In the genomic region with DNA sequence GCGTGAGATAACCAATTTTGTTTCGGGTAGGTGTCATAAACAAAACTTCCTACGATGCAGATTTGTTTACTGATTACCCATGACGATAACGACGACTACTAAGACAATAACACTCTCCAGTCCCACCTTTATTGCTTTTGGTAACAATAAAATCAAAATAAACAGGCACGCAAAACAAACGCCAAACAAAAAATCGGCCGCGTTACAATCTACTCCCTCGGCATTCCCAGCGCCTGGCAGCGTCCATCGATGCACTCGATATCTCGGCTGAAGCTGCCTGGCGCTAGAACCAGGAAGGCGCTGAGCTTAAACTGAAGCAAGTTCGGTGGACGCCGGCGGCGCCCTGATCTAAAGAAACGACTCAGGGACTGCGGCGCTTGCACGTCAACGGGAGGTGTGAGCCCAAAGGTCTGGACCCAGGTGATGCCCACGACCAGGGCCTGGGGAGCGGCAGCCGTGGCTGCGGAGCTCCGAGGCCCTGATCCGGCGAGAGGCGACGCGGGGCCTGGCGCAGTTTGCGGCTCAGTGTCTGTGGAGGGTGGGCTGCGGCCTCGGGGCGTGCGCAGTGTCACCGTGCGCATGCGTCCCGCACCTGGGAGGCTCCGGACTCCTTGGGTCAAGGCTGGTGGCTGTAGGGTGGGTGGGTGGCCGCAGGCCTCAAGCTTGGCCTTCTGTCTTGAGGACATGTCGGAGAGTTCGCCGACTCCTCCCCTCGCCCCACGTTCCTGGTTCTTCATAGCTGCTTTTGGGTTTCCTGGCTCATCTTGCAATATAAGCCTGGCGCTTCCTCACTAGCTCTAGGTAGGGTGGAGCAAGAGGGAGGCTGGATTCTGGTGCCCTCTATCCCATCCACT, we compare ENCODE assay signal across 1 cellular context.
TF ChIP-seq lines count a peak whose summit lies in the region.

A gene with protein sequence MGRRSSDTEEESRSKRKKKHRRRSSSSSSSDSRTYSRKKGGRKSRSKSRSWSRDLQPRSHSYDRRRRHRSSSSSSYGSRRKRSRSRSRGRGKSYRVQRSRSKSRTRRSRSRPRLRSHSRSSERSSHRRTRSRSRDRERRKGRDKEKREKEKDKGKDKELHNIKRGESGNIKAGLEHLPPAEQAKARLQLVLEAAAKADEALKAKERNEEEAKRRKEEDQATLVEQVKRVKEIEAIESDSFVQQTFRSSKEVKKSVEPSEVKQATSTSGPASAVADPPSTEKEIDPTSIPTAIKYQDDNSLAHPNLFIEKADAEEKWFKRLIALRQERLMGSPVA (plus strand): TSS at position 286 of the 854 bp plus-strand sequence. CDS start 12,016 bp downstream, outside the sequence.

TF ChIP-seq in HepG2, 621 proteins besides CTCF, POLR2A, EP300 and RAD21 (continued from another document and continues in another):
- TF ChIP-seq, protein P1, sequence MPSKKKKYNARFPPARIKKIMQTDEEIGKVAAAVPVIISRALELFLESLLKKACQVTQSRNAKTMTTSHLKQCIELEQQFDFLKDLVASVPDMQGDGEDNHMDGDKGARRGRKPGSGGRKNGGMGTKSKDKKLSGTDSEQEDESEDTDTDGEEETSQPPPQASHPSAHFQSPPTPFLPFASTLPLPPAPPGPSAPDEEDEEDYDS (CRISPR knock-in tag; IDR thresholded peaks at IDR 0.05), result peak; percentile 42; the same call in 1 of the 2 replicates
- TF ChIP-seq ZNF33A (CRISPR knock-in tag; IDR thresholded peaks at IDR 0.05; ENCODE audit: borderline replicate concordance) (no peak), KDM6A (CRISPR knock-in tag; IDR thresholded peaks at IDR 0.05; ENCODE audit: low read depth) (no peak), NBN (conservative IDR thresholded peaks at IDR 0.05) (no peak), HNRNPK (IDR thresholded peaks at IDR 0.05; ENCODE audit: low read depth, low read length, poor library complexity, severe bottlenecking) (no peak), TOE1 (CRISPR knock-in tag; IDR thresholded peaks at IDR 0.05) (peak; percentile 57; the same call in 1 of the 2 replicates), ZBTB7B (CRISPR knock-in tag; IDR thresholded peaks at IDR 0.05) (peak; percentile 93), ZNF136 (CRISPR knock-in tag; IDR thresholded peaks at IDR 0.05; ENCODE audit: low read depth) (peak; percentile 97), MLLT10 (CRISPR knock-in tag; IDR thresholded peaks at IDR 0.05) (no peak), ZNF121 (CRISPR knock-in tag; IDR thresholded peaks at IDR 0.05) (peak; percentile 53), DNMT1 (CRISPR knock-in tag; IDR thresholded peaks at IDR 0.05) (no peak), MBD4 (IDR thresholded peaks at IDR 0.05; ENCODE audit: borderline replicate concordance, low read length) (no peak), RARA (CRISPR knock-in tag; IDR thresholded peaks at IDR 0.05) (0 out of 2 replicates have a peak, but pooled peaks have one; percentile 15), BHLHE40 (IDR thresholded peaks at IDR 0.05; ENCODE audit: low read length) (peak; percentile 27; the same call in 1 of the 2 replicates), KLF15 (CRISPR knock-in tag; IDR thresholded peaks at IDR 0.05; ENCODE audit: borderline replicate concordance) (peak; percentile 96), TBP (CRISPR knock-in tag; IDR thresholded peaks at IDR 0.05) (no peak), SOX5 (CRISPR knock-in tag; IDR thresholded peaks at IDR 0.05; ENCODE audit: borderline replicate concordance) (peak; percentile 45; the same call in 1 of the 2 replicates), ZNF709 (CRISPR knock-in tag; IDR thresholded peaks at IDR 0.05) (peak; percentile 91), KLF6 (CRISPR knock-in tag; IDR thresholded peaks at IDR 0.05) (peak; percentile 96), HMG20A (CRISPR knock-in tag; IDR thresholded peaks at IDR 0.05; ENCODE audit: borderline replicate concordance) (no peak), YEATS4 (CRISPR knock-in tag; IDR thresholded peaks at IDR 0.05; ENCODE audit: borderline replicate concordance) (peak; percentile 91), ZFX (CRISPR knock-in tag; IDR thresholded peaks at IDR 0.05; ENCODE audit: low read depth) (peak; percentile 100), ZNF670 (CRISPR knock-in tag; IDR thresholded peaks at IDR 0.05; ENCODE audit: borderline replicate concordance) (peak; percentile 68; the same call in 1 of the 2 replicates), ZNF644 (CRISPR knock-in tag; IDR thresholded peaks at IDR 0.05; ENCODE audit: low read depth) (0 out of 2 replicates have a peak, but pooled peaks have one; percentile 24), SRSF1 (optimal IDR thresholded peaks at IDR 0.05; ENCODE audit: low read depth, low read length) (no peak), HCFC1 (IDR thresholded peaks at IDR 0.05; ENCODE audit: low read depth, low read length) (peak; percentile 50), ZNF577 (CRISPR knock-in tag; IDR thresholded peaks at IDR 0.05; ENCODE audit: borderline replicate concordance, low read depth) (no peak), HNF4A (CRISPR knock-in tag; IDR thresholded peaks at IDR 0.05) (no peak), ZNF878 (CRISPR knock-in tag; IDR thresholded peaks at IDR 0.05) (no peak; the same call in 1 of the 2 replicates), ZSCAN25 (CRISPR knock-in tag; IDR thresholded peaks at IDR 0.05) (peak; percentile 67), FOXO1 (CRISPR knock-in tag; IDR thresholded peaks at IDR 0.05) (no peak; the same call in 1 of the 2 replicates), ZBTB21 (CRISPR knock-in tag; IDR thresholded peaks at IDR 0.05) (peak; percentile 39), ZNF841 (CRISPR knock-in tag; IDR thresholded peaks at IDR 0.05; ENCODE audit: borderline replicate concordance) (no peak), ZNF713 (CRISPR knock-in tag; IDR thresholded peaks at IDR 0.05) (no peak), FIP1L1 (IDR thresholded peaks at IDR 0.05; ENCODE audit: borderline replicate concordance, insufficient read depth, low read depth, low read length) (no peak), SP5 (CRISPR knock-in tag; IDR thresholded peaks at IDR 0.05; ENCODE audit: borderline replicate concordance, low read depth) (0 out of 2 replicates have a peak, but pooled peaks have one; percentile 14), CBX5 (CRISPR knock-in tag; IDR thresholded peaks at IDR 0.05; ENCODE audit: borderline replicate concordance) (peak; percentile 83; the same call in 1 of the 2 replicates), ZNF703 (CRISPR knock-in tag; IDR thresholded peaks at IDR 0.05; ENCODE audit: borderline replicate concordance) (no peak), HOXA9 (CRISPR knock-in tag; IDR thresholded peaks at IDR 0.05; ENCODE audit: borderline replicate concordance) (peak; percentile 44; the same call in 1 of the 2 replicates), BRD4 (CRISPR knock-in tag; IDR thresholded peaks at IDR 0.05) (0 out of 2 replicates have a peak, but pooled peaks have one; percentile 81), PRPF4 (IDR thresholded peaks at IDR 0.05; ENCODE audit: low read depth, low read length, poor library complexity, severe bottlenecking) (no peak), NCOA1 (CRISPR knock-in tag; IDR thresholded peaks at IDR 0.05) (peak; percentile 87; the same call in 1 of the 2 replicates), ZC3H13 (CRISPR knock-in tag; IDR thresholded peaks at IDR 0.05) (0 out of 2 replicates have a peak, but pooled peaks have one; percentile 75), ZNF567 (CRISPR knock-in tag; IDR thresholded peaks at IDR 0.05; ENCODE audit: borderline replicate concordance) (peak; percentile 22; the same call in 1 of the 2 replicates), MXI1 (IDR thresholded peaks at IDR 0.05; ENCODE audit: borderline replicate concordance, low read depth, low read length) (peak; percentile 84; the same call in 2 of the 3 replicates), DNMT3B (CRISPR knock-in tag; conservative IDR thresholded peaks at IDR 0.05) (no peak)
- TF ChIP-seq, protein P2, sequence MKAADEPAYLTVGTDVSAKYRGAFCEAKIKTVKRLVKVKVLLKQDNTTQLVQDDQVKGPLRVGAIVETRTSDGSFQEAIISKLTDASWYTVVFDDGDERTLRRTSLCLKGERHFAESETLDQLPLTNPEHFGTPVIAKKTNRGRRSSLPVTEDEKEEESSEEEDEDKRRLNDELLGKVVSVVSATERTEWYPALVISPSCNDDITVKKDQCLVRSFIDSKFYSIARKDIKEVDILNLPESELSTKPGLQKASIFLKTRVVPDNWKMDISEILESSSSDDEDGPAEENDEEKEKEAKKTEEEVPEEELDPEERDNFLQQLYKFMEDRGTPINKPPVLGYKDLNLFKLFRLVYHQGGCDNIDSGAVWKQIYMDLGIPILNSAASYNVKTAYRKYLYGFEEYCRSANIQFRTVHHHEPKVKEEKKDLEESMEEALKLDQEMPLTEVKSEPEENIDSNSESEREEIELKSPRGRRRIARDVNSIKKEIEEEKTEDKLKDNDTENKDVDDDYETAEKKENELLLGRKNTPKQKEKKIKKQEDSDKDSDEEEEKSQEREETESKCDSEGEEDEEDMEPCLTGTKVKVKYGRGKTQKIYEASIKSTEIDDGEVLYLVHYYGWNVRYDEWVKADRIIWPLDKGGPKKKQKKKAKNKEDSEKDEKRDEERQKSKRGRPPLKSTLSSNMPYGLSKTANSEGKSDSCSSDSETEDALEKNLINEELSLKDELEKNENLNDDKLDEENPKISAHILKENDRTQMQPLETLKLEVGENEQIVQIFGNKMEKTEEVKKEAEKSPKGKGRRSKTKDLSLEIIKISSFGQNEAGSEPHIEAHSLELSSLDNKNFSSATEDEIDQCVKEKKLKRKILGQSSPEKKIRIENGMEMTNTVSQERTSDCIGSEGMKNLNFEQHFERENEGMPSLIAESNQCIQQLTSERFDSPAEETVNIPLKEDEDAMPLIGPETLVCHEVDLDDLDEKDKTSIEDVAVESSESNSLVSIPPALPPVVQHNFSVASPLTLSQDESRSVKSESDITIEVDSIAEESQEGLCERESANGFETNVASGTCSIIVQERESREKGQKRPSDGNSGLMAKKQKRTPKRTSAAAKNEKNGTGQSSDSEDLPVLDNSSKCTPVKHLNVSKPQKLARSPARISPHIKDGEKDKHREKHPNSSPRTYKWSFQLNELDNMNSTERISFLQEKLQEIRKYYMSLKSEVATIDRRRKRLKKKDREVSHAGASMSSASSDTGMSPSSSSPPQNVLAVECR (CRISPR knock-in tag; IDR thresholded peaks at IDR 0.05; ENCODE audit: borderline replicate concordance), result peak; percentile 99
- TF ChIP-seq, protein P3, sequence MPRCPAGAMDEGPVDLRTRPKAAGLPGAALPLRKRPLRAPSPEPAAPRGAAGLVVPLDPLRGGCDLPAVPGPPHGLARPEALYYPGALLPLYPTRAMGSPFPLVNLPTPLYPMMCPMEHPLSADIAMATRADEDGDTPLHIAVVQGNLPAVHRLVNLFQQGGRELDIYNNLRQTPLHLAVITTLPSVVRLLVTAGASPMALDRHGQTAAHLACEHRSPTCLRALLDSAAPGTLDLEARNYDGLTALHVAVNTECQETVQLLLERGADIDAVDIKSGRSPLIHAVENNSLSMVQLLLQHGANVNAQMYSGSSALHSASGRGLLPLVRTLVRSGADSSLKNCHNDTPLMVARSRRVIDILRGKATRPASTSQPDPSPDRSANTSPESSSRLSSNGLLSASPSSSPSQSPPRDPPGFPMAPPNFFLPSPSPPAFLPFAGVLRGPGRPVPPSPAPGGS (CRISPR knock-in tag; IDR thresholded peaks at IDR 0.05), result peak; percentile 97
- TF ChIP-seq, protein P4, sequence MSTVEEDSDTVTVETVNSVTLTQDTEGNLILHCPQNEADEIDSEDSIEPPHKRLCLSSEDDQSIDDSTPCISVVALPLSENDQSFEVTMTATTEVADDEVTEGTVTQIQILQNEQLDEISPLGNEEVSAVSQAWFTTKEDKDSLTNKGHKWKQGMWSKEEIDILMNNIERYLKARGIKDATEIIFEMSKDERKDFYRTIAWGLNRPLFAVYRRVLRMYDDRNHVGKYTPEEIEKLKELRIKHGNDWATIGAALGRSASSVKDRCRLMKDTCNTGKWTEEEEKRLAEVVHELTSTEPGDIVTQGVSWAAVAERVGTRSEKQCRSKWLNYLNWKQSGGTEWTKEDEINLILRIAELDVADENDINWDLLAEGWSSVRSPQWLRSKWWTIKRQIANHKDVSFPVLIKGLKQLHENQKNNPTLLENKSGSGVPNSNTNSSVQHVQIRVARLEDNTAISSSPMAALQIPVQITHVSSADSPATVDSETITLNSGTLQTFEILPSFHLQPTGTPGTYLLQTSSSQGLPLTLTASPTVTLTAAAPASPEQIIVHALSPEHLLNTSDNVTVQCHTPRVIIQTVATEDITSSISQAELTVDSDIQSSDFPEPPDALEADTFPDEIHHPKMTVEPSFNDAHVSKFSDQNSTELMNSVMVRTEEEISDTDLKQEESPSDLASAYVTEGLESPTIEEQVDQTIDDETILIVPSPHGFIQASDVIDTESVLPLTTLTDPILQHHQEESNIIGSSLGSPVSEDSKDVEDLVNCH (CRISPR knock-in tag; IDR thresholded peaks at IDR 0.05), result no peak
- TF ChIP-seq, protein P5, sequence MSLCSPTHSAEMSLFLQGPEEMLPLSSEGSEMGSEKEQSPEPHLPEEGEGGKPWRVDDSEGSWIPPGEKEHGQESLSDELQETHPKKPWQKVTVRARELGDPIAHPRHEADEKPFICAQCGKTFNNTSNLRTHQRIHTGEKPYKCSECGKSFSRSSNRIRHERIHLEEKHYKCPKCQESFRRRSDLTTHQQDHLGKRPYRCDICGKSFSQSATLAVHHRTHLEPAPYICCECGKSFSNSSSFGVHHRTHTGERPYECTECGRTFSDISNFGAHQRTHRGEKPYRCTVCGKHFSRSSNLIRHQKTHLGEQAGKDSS (CRISPR knock-in tag; IDR thresholded peaks at IDR 0.05; ENCODE audit: borderline replicate concordance, low read depth), result peak; percentile 71; the same call in 1 of the 2 replicates
- TF ChIP-seq, protein P6, sequence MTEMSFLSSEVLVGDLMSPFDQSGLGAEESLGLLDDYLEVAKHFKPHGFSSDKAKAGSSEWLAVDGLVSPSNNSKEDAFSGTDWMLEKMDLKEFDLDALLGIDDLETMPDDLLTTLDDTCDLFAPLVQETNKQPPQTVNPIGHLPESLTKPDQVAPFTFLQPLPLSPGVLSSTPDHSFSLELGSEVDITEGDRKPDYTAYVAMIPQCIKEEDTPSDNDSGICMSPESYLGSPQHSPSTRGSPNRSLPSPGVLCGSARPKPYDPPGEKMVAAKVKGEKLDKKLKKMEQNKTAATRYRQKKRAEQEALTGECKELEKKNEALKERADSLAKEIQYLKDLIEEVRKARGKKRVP (CRISPR knock-in tag; IDR thresholded peaks at IDR 0.05), result no peak; a peak in 1 of 4 replicates
- TF ChIP-seq, protein P7, sequence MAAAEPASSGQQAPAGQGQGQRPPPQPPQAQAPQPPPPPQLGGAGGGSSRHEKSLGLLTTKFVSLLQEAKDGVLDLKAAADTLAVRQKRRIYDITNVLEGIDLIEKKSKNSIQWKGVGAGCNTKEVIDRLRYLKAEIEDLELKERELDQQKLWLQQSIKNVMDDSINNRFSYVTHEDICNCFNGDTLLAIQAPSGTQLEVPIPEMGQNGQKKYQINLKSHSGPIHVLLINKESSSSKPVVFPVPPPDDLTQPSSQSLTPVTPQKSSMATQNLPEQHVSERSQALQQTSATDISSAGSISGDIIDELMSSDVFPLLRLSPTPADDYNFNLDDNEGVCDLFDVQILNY (CRISPR knock-in tag; conservative IDR thresholded peaks at IDR 0.05), result peak; percentile 95
- TF ChIP-seq, protein P8, sequence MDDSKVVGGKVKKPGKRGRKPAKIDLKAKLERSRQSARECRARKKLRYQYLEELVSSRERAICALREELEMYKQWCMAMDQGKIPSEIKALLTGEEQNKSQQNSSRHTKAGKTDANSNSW (CRISPR knock-in tag; IDR thresholded peaks at IDR 0.05; ENCODE audit: borderline replicate concordance), result peak; percentile 95; the same call in 1 of the 2 replicates
